Comparison of ENCODE assay signal across 9 cellular contexts in genomic region chr6:43268782-43269272, GRCh38. TPM values are rescaled to one million over a fixed set of nuclear protein-coding genes. Genes with fewer than 3 reads are reported as not detected.
A peak's percentile ranks its signal among the peaks of the same experiment; 100 is the strongest.
DNase-seq lines count a peak whose midpoint lies in the region; ATAC-seq and TF ChIP-seq lines count a peak whose summit lies in the region.
"Had no signal": no experiment of that assay in that cellular context is flagged by ENCODE, and none has a peak within 500 bp of the region (broad histone marks: within the 10 kb centered on the region; RNA-seq: fewer than 3 reads in every experiment).

No MANE protein-coding gene starts in this region.

- CTCF ChIA-PET in activated CD8-positive, alpha-beta memory T cell treated with anti-CD3 and anti-CD28 coated beads, Interleukin-2, amount 10 ng/mL, durations not matched to agents 7 days and 5 days (lab: Charles Lee): interaction anchor here (0.7 to 3.4 kb wide), 3 partner anchors 40 to 129 kb away, joined by 3 to 11 read pairs (median 3); no protein-coding TSS in a partner anchor

- no peak for TF ChIP-seq POLR2A in uterus (IDR thresholded peaks at IDR 0.05)

- peaks cover under 1% of the 10 kb centered on the region for H3K27me3 Mint-ChIP-seq in brain
- H3K27me3 Mint-ChIP-seq in activated CD8-positive, alpha-beta memory T cell treated with anti-CD3 and anti-CD28 coated beads, Interleukin-2, amount 10 ng/mL, durations not matched to agents 7 days and 5 days: peaks cover 38% of the 10 kb centered on the region

- no peaks in the 10 kb centered on the region for H3K36me3 ChIP-seq in mucosa of rectum (ENCODE audit: control insufficient read depth in 2 of 2, insufficient read depth in 2 of 2, low read length in 2 of 2)
- no peaks in the 10 kb centered on the region for H3K36me3 ChIP-seq in uterus

- H3K36me3 Mint-ChIP-seq in brain: peaks cover 14% of the 10 kb centered on the region
- no peaks in the 10 kb centered on the region for H3K36me3 Mint-ChIP-seq in activated CD8-positive, alpha-beta memory T cell treated with anti-CD3 and anti-CD28 coated beads, Interleukin-2, amount 10 ng/mL, durations not matched to agents 7 days and 5 days

- H3K4me1 ChIP-seq in mucosa of rectum (ENCODE audit: control insufficient read depth in 2 of 2, insufficient read depth in 2 of 2, low read length in 2 of 2) (peaks cover 38 to 44% of the 10 kb centered on the region in 2 donors), uterus (peaks cover 0 to 6% of the 10 kb centered on the region in 2 donors)

- H3K4me3 Mint-ChIP-seq in brain: peak overlapping the region in 2 of 5 experiments; percentile 10 to 20
- H3K4me3 Mint-ChIP-seq in activated CD8-positive, alpha-beta memory T cell treated with anti-CD3 and anti-CD28 coated beads, Interleukin-2, amount 10 ng/mL, durations not matched to agents 7 days and 5 days: no peak overlapping the region

- H3K4me3 ChIP-seq in mucosa of rectum (ENCODE audit: low read length in 2 of 2) (peak overlapping the region; percentile 50 to 65), uterus (no peak overlapping the region)

- peak overlapping the region; percentile 77 to 95 (median 91) for H3K27ac Mint-ChIP-seq in brain
- no peak overlapping the region for H3K27ac Mint-ChIP-seq in activated CD8-positive, alpha-beta memory T cell treated with anti-CD3 and anti-CD28 coated beads, Interleukin-2, amount 10 ng/mL, durations not matched to agents 7 days and 5 days

- DNase-seq in Right ventricle myocardium superior: no peak
- no peak for DNase-seq in left ventricle myocardium superior
- no peak for DNase-seq in uterus
- no peak for DNase-seq in NCI-H2029 (lab: John Stamatoyannopoulos, UW)
- DNase-seq in activated CD8-positive, alpha-beta memory T cell treated with anti-CD3 and anti-CD28 coated beads, Interleukin-2, amount 10 ng/mL, durations not matched to agents 7 days and 5 days: no peak
- DNase-seq in DMS79 (lab: John Stamatoyannopoulos, UW): no peak
- DNase-seq: AML-193 had no signal

- peaks cover 0 to 3% of the 10 kb centered on the region in 2 donors for H3K27me3 ChIP-seq in mucosa of rectum (ENCODE audit: control insufficient read depth in 2 of 2, insufficient read depth in 2 of 2, low read length in 2 of 2)
- H3K27me3 ChIP-seq in uterus: no peaks in the 10 kb centered on the region

- no peaks in the 10 kb centered on the region for H3K9me3 Mint-ChIP-seq in brain
- H3K9me3 Mint-ChIP-seq in activated CD8-positive, alpha-beta memory T cell treated with anti-CD3 and anti-CD28 coated beads, Interleukin-2, amount 10 ng/mL, durations not matched to agents 7 days and 5 days (ENCODE audit: low read depth): no peaks in the 10 kb centered on the region

- H3K9ac ChIP-seq in mucosa of rectum (ENCODE audit: low read depth in 1 of 2, low read length in 2 of 2): no peak overlapping the region

- intact Hi-C loops in Right ventricle myocardium superior (cut with DNase I) (loop anchor here (5.0 to 10.0 kb wide), 2 partner anchors 63 to 246 kb away; partner anchors contain the start of genes LRRC73, POLR1C and YIPF3), left ventricle myocardium superior (cut with micrococcal nuclease) (no loop called here), uterus (cut with DNase I; ENCODE audit: low total_unique reads) (no loop called here)

- H3K9me3 ChIP-seq in mucosa of rectum (ENCODE audit: control insufficient read depth in 2 of 2, low read length in 2 of 2): no peaks in the 10 kb centered on the region
- no peaks in the 10 kb centered on the region for H3K9me3 ChIP-seq in uterus

- peak overlapping the region; percentile 80 to 86 for H3K27ac ChIP-seq in mucosa of rectum (ENCODE audit: low read depth in 2 of 2, low read length in 2 of 2)
- peak overlapping the region; percentile 11 to 50 for H3K27ac ChIP-seq in uterus

- H3K4me1 Mint-ChIP-seq in brain: peaks cover 54% of the 10 kb centered on the region
- peaks cover 8% of the 10 kb centered on the region for H3K4me1 Mint-ChIP-seq in activated CD8-positive, alpha-beta memory T cell treated with anti-CD3 and anti-CD28 coated beads, Interleukin-2, amount 10 ng/mL, durations not matched to agents 7 days and 5 days

- ATAC-seq in Right ventricle myocardium superior (ENCODE audit: poor library complexity) (peak; percentile 18), left ventricle myocardium superior (no peak)
- ATAC-seq in activated CD8-positive, alpha-beta memory T cell treated with anti-CD3 and anti-CD28 coated beads, Interleukin-2, amount 10 ng/mL, durations not matched to agents 7 days and 5 days: no peak

- TF ChIP-seq CTCF in brain (conservative IDR thresholded peaks at IDR 0.05) (no peak), uterus (IDR thresholded peaks at IDR 0.05) (no peak)

RNA-seq across cellular contexts. Expression of gene TTBK1, which starts 25.5 kb away (rescaled TPM):
- total RNA-seq in Right ventricle myocardium superior (0.13 TPM), left ventricle myocardium superior (0.15 TPM), uterus (under 1 TPM in 2 of 4 donors, not detected in 2; 0.06 to 0.14 TPM)
- 37.9 TPM for polyA plus RNA-seq in brain (ENCODE audit: insufficient read depth, low read depth, low replicate concordance)
- under 1 TPM; 0.20 to 0.80 TPM for total RNA-seq in activated CD8-positive, alpha-beta memory T cell treated with anti-CD3 and anti-CD28 coated beads, Interleukin-2, amount 10 ng/mL, durations not matched to agents 7 days and 5 days

RNA-seq across cellular contexts. Expression of gene SLC22A7, which starts 29.2 kb away (rescaled TPM):
- total RNA-seq in Right ventricle myocardium superior (not detected), left ventricle myocardium superior (not detected), uterus (not detected)
- not detected for polyA plus RNA-seq in brain (ENCODE audit: insufficient read depth, low read depth, low replicate concordance)
- total RNA-seq in activated CD8-positive, alpha-beta memory T cell treated with anti-CD3 and anti-CD28 coated beads, Interleukin-2, amount 10 ng/mL, durations not matched to agents 7 days and 5 days: not detected

RNA-seq across cellular contexts. Expression of gene DNPH1, which starts 39.5 kb away (rescaled TPM):
- total RNA-seq in Right ventricle myocardium superior (31.5 TPM), left ventricle myocardium superior (31.2 TPM), uterus (10 to 100 TPM; 23.4 to 68.4 (median 33.2) TPM)
- polyA plus RNA-seq in brain (ENCODE audit: insufficient read depth, low read depth, low replicate concordance): 91.3 TPM
- 10 to 100 TPM; 54.0 to 60.0 TPM for total RNA-seq in activated CD8-positive, alpha-beta memory T cell treated with anti-CD3 and anti-CD28 coated beads, Interleukin-2, amount 10 ng/mL, durations not matched to agents 7 days and 5 days

RNA-seq across cellular contexts. Expression of gene CRIP3, which starts 39.8 kb away (rescaled TPM):
- total RNA-seq in Right ventricle myocardium superior (4.1 TPM), left ventricle myocardium superior (6.6 TPM), uterus (1 to 10 TPM in 2 of 4 donors, not detected in 2; 1.5 to 2.7 TPM)
- polyA plus RNA-seq in brain (ENCODE audit: insufficient read depth, low read depth, low replicate concordance): 24.0 TPM
- under 1 TPM; 0.50 to 0.66 TPM for total RNA-seq in activated CD8-positive, alpha-beta memory T cell treated with anti-CD3 and anti-CD28 coated beads, Interleukin-2, amount 10 ng/mL, durations not matched to agents 7 days and 5 days

Comparison
In these comparisons a context has a peak if more than half of its experiments do, and no peak if none do; other contexts are left out.
1. H3K4me3 ChIP-seq: peak in mucosa of rectum (2 of 2); none in uterus (0 of 2).